In genomic region chr17:76671912-76672262, GRCh38 we compare ENCODE assay signal across 1 cellular context.
TF ChIP-seq lines count a peak whose summit lies in the region.

No MANE protein-coding gene starts in this region.

TF ChIP-seq in GM12878, 131 proteins besides CTCF, POLR2A, EP300 and RAD21 (continues in another document):
- no peak for TF ChIP-seq EED (IDR thresholded peaks at IDR 0.05; ENCODE audit: low read depth)
- TF ChIP-seq RFX5 (IDR thresholded peaks at IDR 0.05; ENCODE audit: low read depth, low read length), result no peak
- no peak for TF ChIP-seq REST (IDR thresholded peaks at IDR 0.05; ENCODE audit: low read depth, low read length)
- TF ChIP-seq ETV6 (conservative IDR thresholded peaks at IDR 0.05 in 1 of 2, IDR thresholded peaks at IDR 0.05 in 1 of 2; ENCODE audit: borderline replicate concordance in 1 of 2, low read depth in 1 of 2), result no peak
- TF ChIP-seq TCF12 (IDR thresholded peaks at IDR 0.05; ENCODE audit: low read depth, low read length), result no peak
- TF ChIP-seq RUNX3 (IDR thresholded peaks at IDR 0.05; ENCODE audit: low read length), result peak; percentile 87
- TF ChIP-seq KDM1A (IDR thresholded peaks at IDR 0.05; ENCODE audit: borderline replicate concordance), result no peak
- TF ChIP-seq YBX1 (IDR thresholded peaks at IDR 0.05), result no peak
- peak; percentile 80 for TF ChIP-seq POLR2AphosphoS5 (IDR thresholded peaks at IDR 0.05; ENCODE audit: low read length)
- TF ChIP-seq NR2F1 (conservative IDR thresholded peaks at IDR 0.05), result 0 out of 2 replicates have a peak, but pooled peaks have one; percentile 17
- TF ChIP-seq CEBPZ (IDR thresholded peaks at IDR 0.05; ENCODE audit: low read depth, low read length), result no peak
- 0 out of 2 replicates have a peak, but pooled peaks have one; percentile 25 for TF ChIP-seq POLR2AphosphoS2 (IDR thresholded peaks at IDR 0.05; ENCODE audit: low read depth, low read length)
- no peak; the same call in 1 of the 2 replicates for TF ChIP-seq ZBTB40 (IDR thresholded peaks at IDR 0.05; ENCODE audit: borderline replicate concordance)
- TF ChIP-seq IKZF1 (conservative IDR thresholded peaks at IDR 0.05), result no peak
- peak; percentile 24; the same call in 1 of the 2 replicates for TF ChIP-seq ATF7 (IDR thresholded peaks at IDR 0.05; ENCODE audit: low read depth)
- TF ChIP-seq MTA2 (IDR thresholded peaks at IDR 0.05; ENCODE audit: low read depth), result no peak
- no peak for TF ChIP-seq JUND (IDR thresholded peaks at IDR 0.05; ENCODE audit: low read depth, low read length)
- TF ChIP-seq SMAD1 (IDR thresholded peaks at IDR 0.05; ENCODE audit: low read depth, partially characterized antibody), result peak; percentile 60
- TF ChIP-seq ATF3 (IDR thresholded peaks at IDR 0.05; ENCODE audit: borderline replicate concordance, extremely low read depth, low read depth, low read length), result no peak
- no peak for TF ChIP-seq ZBED1 (IDR thresholded peaks at IDR 0.05; ENCODE audit: borderline replicate concordance)
- no peak for TF ChIP-seq CEBPB (IDR thresholded peaks at IDR 0.05; ENCODE audit: borderline replicate concordance in 1 of 2, low read depth in 2 of 2, low read length in 2 of 2)
- 0 out of 2 replicates have a peak, but pooled peaks have one; percentile 72 for TF ChIP-seq PML (IDR thresholded peaks at IDR 0.05; ENCODE audit: low read length)
- 0 out of 2 replicates have a peak, but pooled peaks have one; percentile 18 for TF ChIP-seq MEF2A (IDR thresholded peaks at IDR 0.05; ENCODE audit: insufficient read depth, low read depth, low read length)
- TF ChIP-seq PBX3 (IDR thresholded peaks at IDR 0.05; ENCODE audit: insufficient replicate concordance, low read depth, low read length), result no peak
- no peak for TF ChIP-seq SKIL (IDR thresholded peaks at IDR 0.05; ENCODE audit: low read depth, poor library complexity, severe bottlenecking)
- TF ChIP-seq SUPT20H (IDR thresholded peaks at IDR 0.05; ENCODE audit: borderline replicate concordance, control insufficient read depth, low read depth, low read length), result no peak
- no peak for TF ChIP-seq GATAD2B (conservative IDR thresholded peaks at IDR 0.05; ENCODE audit: low read depth)
- no peak for TF ChIP-seq BCL11A (IDR thresholded peaks at IDR 0.05; ENCODE audit: low read depth, low read length)
- TF ChIP-seq HDAC2 (IDR thresholded peaks at IDR 0.05), result no peak
- no peak for TF ChIP-seq YY1 (IDR thresholded peaks at IDR 0.05; ENCODE audit: low read depth, low read length)
- no peak for TF ChIP-seq TARDBP (IDR thresholded peaks at IDR 0.05; ENCODE audit: borderline replicate concordance)
- no peak; the same call in 1 of the 2 replicates for TF ChIP-seq CREB1 (IDR thresholded peaks at IDR 0.05; ENCODE audit: low read depth)
- TF ChIP-seq HDGF (IDR thresholded peaks at IDR 0.05), result no peak
- no peak for TF ChIP-seq LARP7 (IDR thresholded peaks at IDR 0.05)
- no peak for TF ChIP-seq ASH2L (IDR thresholded peaks at IDR 0.05; ENCODE audit: borderline replicate concordance, low read depth)
- TF ChIP-seq E2F8 (IDR thresholded peaks at IDR 0.05; ENCODE audit: low read depth, partially characterized antibody), result no peak
- no peak for TF ChIP-seq PRDM15 (CRISPR knock-in tag; IDR thresholded peaks at IDR 0.05)
- TF ChIP-seq NFXL1 (IDR thresholded peaks at IDR 0.05; ENCODE audit: borderline replicate concordance), result no peak
